ENCODE assay signal across 1 cellular context in genomic region chr18:74499633-74500032, GRCh38.
TF ChIP-seq lines count a peak whose summit lies in the region.

No MANE protein-coding gene starts in this region.

TF ChIP-seq in GM12878, 131 proteins besides CTCF, POLR2A, EP300 and RAD21 (continued from another document and continues in another):
- TF ChIP-seq, protein P1, sequence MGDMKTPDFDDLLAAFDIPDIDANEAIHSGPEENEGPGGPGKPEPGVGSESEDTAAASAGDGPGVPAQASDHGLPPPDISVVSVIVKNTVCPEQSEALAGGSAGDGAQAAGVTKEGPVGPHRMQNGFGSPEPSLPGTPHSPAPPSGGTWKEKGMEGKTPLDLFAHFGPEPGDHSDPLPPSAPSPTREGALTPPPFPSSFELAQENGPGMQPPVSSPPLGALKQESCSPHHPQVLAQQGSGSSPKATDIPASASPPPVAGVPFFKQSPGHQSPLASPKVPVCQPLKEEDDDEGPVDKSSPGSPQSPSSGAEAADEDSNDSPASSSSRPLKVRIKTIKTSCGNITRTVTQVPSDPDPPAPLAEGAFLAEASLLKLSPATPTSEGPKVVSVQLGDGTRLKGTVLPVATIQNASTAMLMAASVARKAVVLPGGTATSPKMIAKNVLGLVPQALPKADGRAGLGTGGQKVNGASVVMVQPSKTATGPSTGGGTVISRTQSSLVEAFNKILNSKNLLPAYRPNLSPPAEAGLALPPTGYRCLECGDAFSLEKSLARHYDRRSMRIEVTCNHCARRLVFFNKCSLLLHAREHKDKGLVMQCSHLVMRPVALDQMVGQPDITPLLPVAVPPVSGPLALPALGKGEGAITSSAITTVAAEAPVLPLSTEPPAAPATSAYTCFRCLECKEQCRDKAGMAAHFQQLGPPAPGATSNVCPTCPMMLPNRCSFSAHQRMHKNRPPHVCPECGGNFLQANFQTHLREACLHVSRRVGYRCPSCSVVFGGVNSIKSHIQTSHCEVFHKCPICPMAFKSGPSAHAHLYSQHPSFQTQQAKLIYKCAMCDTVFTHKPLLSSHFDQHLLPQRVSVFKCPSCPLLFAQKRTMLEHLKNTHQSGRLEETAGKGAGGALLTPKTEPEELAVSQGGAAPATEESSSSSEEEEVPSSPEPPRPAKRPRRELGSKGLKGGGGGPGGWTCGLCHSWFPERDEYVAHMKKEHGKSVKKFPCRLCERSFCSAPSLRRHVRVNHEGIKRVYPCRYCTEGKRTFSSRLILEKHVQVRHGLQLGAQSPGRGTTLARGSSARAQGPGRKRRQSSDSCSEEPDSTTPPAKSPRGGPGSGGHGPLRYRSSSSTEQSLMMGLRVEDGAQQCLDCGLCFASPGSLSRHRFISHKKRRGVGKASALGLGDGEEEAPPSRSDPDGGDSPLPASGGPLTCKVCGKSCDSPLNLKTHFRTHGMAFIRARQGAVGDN (IDR thresholded peaks at IDR 0.05): no peak
- no peak for TF ChIP-seq TARDBP (IDR thresholded peaks at IDR 0.05; ENCODE audit: borderline replicate concordance)
- TF ChIP-seq PRDM15 (CRISPR knock-in tag; IDR thresholded peaks at IDR 0.05): no peak
- 0 out of 2 replicates have a peak, but pooled peaks have one; percentile 39 for TF ChIP-seq ZNF217 (IDR thresholded peaks at IDR 0.05)
- no peak for TF ChIP-seq SREBF1 (IDR thresholded peaks at IDR 0.05; ENCODE audit: low read length)
- no peak for TF ChIP-seq E2F4 (IDR thresholded peaks at IDR 0.05; ENCODE audit: low read depth, low read length)
- 0 out of 2 replicates have a peak, but pooled peaks have one; percentile 38 for TF ChIP-seq NFIC (IDR thresholded peaks at IDR 0.05; ENCODE audit: low read depth, low read length)
- TF ChIP-seq BCL11A (IDR thresholded peaks at IDR 0.05; ENCODE audit: low read depth, low read length): no peak
- peak; percentile 54; the same call in 1 of the 3 replicates for TF ChIP-seq POU2F2 (IDR thresholded peaks at IDR 0.05; ENCODE audit: borderline replicate concordance, low read depth, low read length)
- no peak for TF ChIP-seq SPI1 (IDR thresholded peaks at IDR 0.05; ENCODE audit: borderline replicate concordance, insufficient read depth, low read depth, low read length)
- TF ChIP-seq KAT2A (conservative IDR thresholded peaks at IDR 0.05; ENCODE audit: control insufficient read depth, low read depth, low read length): no peak
- TF ChIP-seq ESRRA (IDR thresholded peaks at IDR 0.05; ENCODE audit: low read length): no peak
- no peak for TF ChIP-seq SRF (IDR thresholded peaks at IDR 0.05; ENCODE audit: low read depth in 2 of 2, low read length in 2 of 2)
- TF ChIP-seq ZBTB33 (IDR thresholded peaks at IDR 0.05): no peak
- TF ChIP-seq RELB (IDR thresholded peaks at IDR 0.05; ENCODE audit: low read depth): peak; percentile 77
- TF ChIP-seq NKRF (conservative IDR thresholded peaks at IDR 0.05): peak; percentile 52
- TF ChIP-seq NFXL1 (IDR thresholded peaks at IDR 0.05; ENCODE audit: borderline replicate concordance): no peak
- TF ChIP-seq MAX (IDR thresholded peaks at IDR 0.05; ENCODE audit: low read depth, low read length): peak; percentile 53; the same call in 1 of the 2 replicates
- no peak for TF ChIP-seq IRF4 (IDR thresholded peaks at IDR 0.05; ENCODE audit: low read depth, low read length)
- no peak for TF ChIP-seq RB1 (IDR thresholded peaks at IDR 0.05; ENCODE audit: borderline replicate concordance)
- no peak for TF ChIP-seq TCF12 (IDR thresholded peaks at IDR 0.05; ENCODE audit: low read depth, low read length)
- no peak for TF ChIP-seq MEF2A (IDR thresholded peaks at IDR 0.05; ENCODE audit: insufficient read depth, low read depth, low read length)
- no peak for TF ChIP-seq MYB (IDR thresholded peaks at IDR 0.05; ENCODE audit: borderline replicate concordance, low read depth, low read length)
- TF ChIP-seq, protein P2, sequence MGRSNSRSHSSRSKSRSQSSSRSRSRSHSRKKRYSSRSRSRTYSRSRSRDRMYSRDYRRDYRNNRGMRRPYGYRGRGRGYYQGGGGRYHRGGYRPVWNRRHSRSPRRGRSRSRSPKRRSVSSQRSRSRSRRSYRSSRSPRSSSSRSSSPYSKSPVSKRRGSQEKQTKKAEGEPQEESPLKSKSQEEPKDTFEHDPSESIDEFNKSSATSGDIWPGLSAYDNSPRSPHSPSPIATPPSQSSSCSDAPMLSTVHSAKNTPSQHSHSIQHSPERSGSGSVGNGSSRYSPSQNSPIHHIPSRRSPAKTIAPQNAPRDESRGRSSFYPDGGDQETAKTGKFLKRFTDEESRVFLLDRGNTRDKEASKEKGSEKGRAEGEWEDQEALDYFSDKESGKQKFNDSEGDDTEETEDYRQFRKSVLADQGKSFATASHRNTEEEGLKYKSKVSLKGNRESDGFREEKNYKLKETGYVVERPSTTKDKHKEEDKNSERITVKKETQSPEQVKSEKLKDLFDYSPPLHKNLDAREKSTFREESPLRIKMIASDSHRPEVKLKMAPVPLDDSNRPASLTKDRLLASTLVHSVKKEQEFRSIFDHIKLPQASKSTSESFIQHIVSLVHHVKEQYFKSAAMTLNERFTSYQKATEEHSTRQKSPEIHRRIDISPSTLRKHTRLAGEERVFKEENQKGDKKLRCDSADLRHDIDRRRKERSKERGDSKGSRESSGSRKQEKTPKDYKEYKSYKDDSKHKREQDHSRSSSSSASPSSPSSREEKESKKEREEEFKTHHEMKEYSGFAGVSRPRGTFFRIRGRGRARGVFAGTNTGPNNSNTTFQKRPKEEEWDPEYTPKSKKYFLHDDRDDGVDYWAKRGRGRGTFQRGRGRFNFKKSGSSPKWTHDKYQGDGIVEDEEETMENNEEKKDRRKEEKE (IDR thresholded peaks at IDR 0.05): no peak
- no peak for TF ChIP-seq SMAD1 (IDR thresholded peaks at IDR 0.05; ENCODE audit: low read depth, partially characterized antibody)
- no peak for TF ChIP-seq STAT1 (conservative IDR thresholded peaks at IDR 0.05)
- TF ChIP-seq IKZF2 (IDR thresholded peaks at IDR 0.05): peak; percentile 80 to 81
- peak; percentile 67; the same call in 1 of the 2 replicates for TF ChIP-seq TAF1 (IDR thresholded peaks at IDR 0.05; ENCODE audit: borderline replicate concordance, low read depth, low read length)
- no peak for TF ChIP-seq SREBF2 (IDR thresholded peaks at IDR 0.05; ENCODE audit: low read length)
- TF ChIP-seq ZNF384 (IDR thresholded peaks at IDR 0.05; ENCODE audit: borderline replicate concordance, low read depth, low read length): no peak
- TF ChIP-seq, protein P3, sequence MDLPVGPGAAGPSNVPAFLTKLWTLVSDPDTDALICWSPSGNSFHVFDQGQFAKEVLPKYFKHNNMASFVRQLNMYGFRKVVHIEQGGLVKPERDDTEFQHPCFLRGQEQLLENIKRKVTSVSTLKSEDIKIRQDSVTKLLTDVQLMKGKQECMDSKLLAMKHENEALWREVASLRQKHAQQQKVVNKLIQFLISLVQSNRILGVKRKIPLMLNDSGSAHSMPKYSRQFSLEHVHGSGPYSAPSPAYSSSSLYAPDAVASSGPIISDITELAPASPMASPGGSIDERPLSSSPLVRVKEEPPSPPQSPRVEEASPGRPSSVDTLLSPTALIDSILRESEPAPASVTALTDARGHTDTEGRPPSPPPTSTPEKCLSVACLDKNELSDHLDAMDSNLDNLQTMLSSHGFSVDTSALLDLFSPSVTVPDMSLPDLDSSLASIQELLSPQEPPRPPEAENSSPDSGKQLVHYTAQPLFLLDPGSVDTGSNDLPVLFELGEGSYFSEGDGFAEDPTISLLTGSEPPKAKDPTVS (IDR thresholded peaks at IDR 0.05; ENCODE audit: low read depth, low read length): no peak
- TF ChIP-seq E4F1 (IDR thresholded peaks at IDR 0.05; ENCODE audit: borderline replicate concordance, partially characterized antibody): no peak
- peak; percentile 25; the same call in 1 of the 2 replicates for TF ChIP-seq EED (IDR thresholded peaks at IDR 0.05; ENCODE audit: low read depth)
- no peak for TF ChIP-seq YBX1 (IDR thresholded peaks at IDR 0.05)
- no peak for TF ChIP-seq ZBED1 (IDR thresholded peaks at IDR 0.05; ENCODE audit: borderline replicate concordance)
